20 cellular contexts compared by ENCODE assay signal in the genomic region with DNA sequence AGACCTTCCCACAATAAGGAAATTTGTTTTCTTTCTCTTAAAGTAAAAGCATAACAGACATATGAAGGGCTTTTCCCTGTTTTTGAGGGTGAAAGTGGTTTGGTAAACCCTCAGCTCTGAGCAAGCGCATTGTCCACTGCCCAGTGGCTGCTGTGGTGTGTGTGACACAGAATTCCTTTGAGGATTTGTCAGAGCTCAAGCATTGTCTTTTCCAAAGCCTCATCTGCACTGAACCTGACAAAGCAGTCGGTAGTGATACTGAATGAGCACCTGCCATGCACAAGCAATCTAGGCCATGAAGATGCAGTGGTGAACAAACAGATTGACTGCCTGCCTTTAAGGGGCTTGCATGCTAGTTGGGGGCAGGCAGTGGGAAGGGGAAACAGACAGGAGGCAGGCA.
DNase-seq lines count a peak whose midpoint lies in the region; ATAC-seq lines count a peak whose summit lies in the region.
"Had no signal": no experiment of that assay in that cellular context is flagged by ENCODE, and none has a peak within 500 bp of the region (broad histone marks: within the 10 kb centered on the region; RNA-seq: fewer than 3 reads in every experiment).

No MANE protein-coding gene starts in this region.

- no peak overlapping the region for H3K4ac ChIP-seq in neuronal stem cell (ENCODE audit: low read length)

- H3K4me2 ChIP-seq in neuronal stem cell (ENCODE audit: insufficient read depth, low read length, poor library complexity, severe bottlenecking): no peak overlapping the region

- no peak overlapping the region for H3K4me3 ChIP-seq in neuronal stem cell (ENCODE audit: low read length in 2 of 2)
- H3K4me3 ChIP-seq: prostate gland, testis had no signal

- no peak overlapping the region for H3K18ac ChIP-seq in neuronal stem cell (ENCODE audit: low read length)

- no peaks in the 10 kb centered on the region for H3K27me3 ChIP-seq in neuronal stem cell (ENCODE audit: control insufficient read depth in 3 of 3, insufficient read depth in 3 of 3, low read depth in 1 of 3, low read length in 3 of 3)
- H3K27me3 ChIP-seq: testis had no signal

- H4K8ac ChIP-seq in neuronal stem cell (ENCODE audit: low read depth, low read length): no peak overlapping the region

- H3K23ac ChIP-seq in neuronal stem cell (ENCODE audit: low read depth, low read length, poor library complexity): no peak overlapping the region

- no peak overlapping the region for H3K27ac ChIP-seq in neuronal stem cell (replicated peaks; ENCODE audit: low read length)
- H3K27ac ChIP-seq: prostate gland, testis had no signal

- H2AK5ac ChIP-seq in neuronal stem cell (ENCODE audit: low read depth, low read length): no peak overlapping the region

- peaks cover 4 to 7% of the 10 kb centered on the region in 2 donors for H3K4me1 ChIP-seq in neuronal stem cell (ENCODE audit: control insufficient read depth in 2 of 2, insufficient read depth in 1 of 2, low read depth in 1 of 2, low read length in 2 of 2)
- H3K4me1 ChIP-seq: prostate gland, testis had no signal

- no peak overlapping the region for H3K14ac ChIP-seq in neuronal stem cell (ENCODE audit: low read length)

- no peak overlapping the region for H2BK12ac ChIP-seq in neuronal stem cell (ENCODE audit: low read length)

- no peak overlapping the region for H2BK5ac ChIP-seq in neuronal stem cell (ENCODE audit: low read length)

- no peak overlapping the region for H2BK120ac ChIP-seq in neuronal stem cell (ENCODE audit: low read depth, low read length)

- DNase-seq in ELR (ENCODE audit: low read depth) (peak; percentile 25), cerebellar cortex (ENCODE audit: low spot score) (peak; percentile 46), neuronal stem cell (ENCODE audit: low spot score) (peak; percentile 55), left lobe of liver (ENCODE audit: low spot score) (no peak)
- DNase-seq: activated B cell treated with CpG ODN at 0.5 μM for 24 hours; activated CD8-positive, alpha-beta T cell treated with anti-CD3 and anti-CD28 coated beads, Interleukin-2, amount 10 ng/mL, durations not matched to agents 7 days and 5 days; activated naive CD8-positive, alpha-beta T cell treated with anti-CD3 and anti-CD28 coated beads, Interleukin-2, amount 10 ng/mL, durations not matched to agents 7 days and 5 days; effector memory CD8-positive, alpha-beta T cell; GDM1; GOT3; islet precursor cell; naive thymus-derived CD8-positive, alpha-beta T cell; NCI-H1694 treated with DMSO at 0.1 percent for 48 hours; SHP77 treated with DMSO at 0.1 percent for 48 hours; testis had no signal

- no peak overlapping the region for H2BK15ac ChIP-seq in neuronal stem cell (ENCODE audit: low read length)

- no peaks in the 10 kb centered on the region for H3K79me1 ChIP-seq in neuronal stem cell (ENCODE audit: low read depth, low read length)

- WGBS in neuronal stem cell (ENCODE audit: extremely low coverage in 2 of 2, insufficient read length in 2 of 2, insufficient replicate concordance in 1 of 2), 2 donors: no CpG with 5 or more reads among the region's 2 CpGs

- H4K91ac ChIP-seq in neuronal stem cell (ENCODE audit: low read depth, low read length, poor library complexity): no peak overlapping the region

- H2AFZ ChIP-seq in neuronal stem cell (ENCODE audit: low read length): no peak overlapping the region

- peaks cover 0 to 8% of the 10 kb centered on the region in 2 donors for H3K36me3 ChIP-seq in neuronal stem cell (replicated peaks in 1 of 2; ENCODE audit: control insufficient read depth in 2 of 2, insufficient read depth in 2 of 2, low read length in 2 of 2)
- H3K36me3 ChIP-seq: prostate gland had no signal

- H3K9ac ChIP-seq in neuronal stem cell (ENCODE audit: low read depth, low read length, poor library complexity): no peak overlapping the region

- peak; percentile 7 for ATAC-seq in HG02870 (IDR thresholded peaks at IDR 0.05; ENCODE audit: unreplicated experiment)
- no peak for ATAC-seq in GM18873 (IDR thresholded peaks at IDR 0.05; ENCODE audit: low FRiP score, unreplicated experiment)
- no peak for ATAC-seq in GM18868 (IDR thresholded peaks at IDR 0.05; ENCODE audit: unreplicated experiment)
- no peak for ATAC-seq in HG03196 (IDR thresholded peaks at IDR 0.05; ENCODE audit: unreplicated experiment)
- ATAC-seq in left lobe of liver: no peak
- ATAC-seq: activated CD8-positive, alpha-beta T cell treated with anti-CD3 and anti-CD28 coated beads, Interleukin-2, amount 10 ng/mL, durations not matched to agents 7 days and 5 days; effector memory CD8-positive, alpha-beta T cell; naive thymus-derived CD8-positive, alpha-beta T cell had no signal

- no peaks in the 10 kb centered on the region for H3K9me3 ChIP-seq in neuronal stem cell (replicated peaks in 1 of 2; ENCODE audit: control insufficient read depth in 2 of 2, insufficient read depth in 1 of 2, low read depth in 1 of 2, low read length in 2 of 2)
- H3K9me3 ChIP-seq: prostate gland, testis had no signal
